In the genomic region with DNA sequence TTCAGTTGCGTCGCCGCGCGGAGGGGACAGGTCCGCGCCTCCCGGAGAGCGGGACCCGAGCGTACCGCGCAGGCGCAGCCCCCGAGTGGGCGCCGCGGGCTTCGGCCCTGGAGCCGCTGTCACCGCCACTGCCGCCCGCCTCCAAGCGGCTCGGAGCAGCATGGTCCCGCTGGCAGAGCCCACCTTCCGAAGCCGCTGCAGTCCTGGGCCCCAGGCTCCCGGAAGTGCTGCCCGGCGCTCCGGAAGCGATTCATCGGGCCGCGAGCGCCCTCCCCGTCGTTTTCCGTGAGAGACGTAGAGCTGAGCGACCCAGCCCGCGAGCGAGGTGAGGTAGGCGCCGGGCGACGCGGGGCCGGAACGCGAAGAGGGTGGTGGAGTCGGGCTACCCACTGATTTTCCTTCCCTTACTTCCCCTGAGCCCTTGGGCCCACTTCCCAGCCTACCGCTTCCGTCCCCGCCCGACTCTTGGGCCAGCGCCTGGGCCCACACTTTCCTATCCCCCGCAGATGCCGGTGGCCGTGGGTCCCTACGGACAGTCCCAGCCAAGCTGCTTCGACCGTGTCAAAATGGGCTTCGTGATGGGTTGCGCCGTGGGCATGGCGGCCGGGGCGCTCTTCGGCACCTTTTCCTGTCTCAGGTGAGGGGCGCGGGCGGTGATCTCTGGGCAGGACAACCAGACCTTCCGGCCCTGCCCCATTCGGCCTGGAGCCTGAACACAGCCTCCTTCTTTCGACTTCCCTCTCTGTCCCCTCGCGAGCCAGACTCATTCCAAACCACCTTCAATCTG, we compare ENCODE assay signal across 1 cellular context.
TF ChIP-seq lines count a peak whose summit lies in the region.

A gene (minus strand): TSS at position 226 of the 787 bp plus-strand sequence. CDS start 64 bp downstream, at position 162.
A gene (plus strand): TSS at position 279 of the 787 bp plus-strand sequence. CDS start 228 bp downstream, at position 507.

TF ChIP-seq in HCT116, 20 proteins besides CTCF, POLR2A, EP300 and RAD21 (continued from another document):
- TF ChIP-seq TCF7L2 (IDR thresholded peaks at IDR 0.05; ENCODE audit: borderline replicate concordance, extremely low read depth, insufficient read depth, insufficient read length) (peak; percentile 14), ZNF274 (IDR thresholded peaks at IDR 0.05; ENCODE audit: low read depth, low read length) (no peak), YY1 (IDR thresholded peaks at IDR 0.05; ENCODE audit: extremely low read depth, insufficient replicate concordance, low read depth, low read length) (peak; percentile 46), ELF1 (IDR thresholded peaks at IDR 0.05; ENCODE audit: borderline replicate concordance, low read depth) (peak; percentile 50), SIN3A (IDR thresholded peaks at IDR 0.05; ENCODE audit: low read depth) (peak; percentile 85), POLR2AphosphoS5 (IDR thresholded peaks at IDR 0.05; ENCODE audit: low read depth, low read length) (peak; percentile 85), SP1 (IDR thresholded peaks at IDR 0.05; ENCODE audit: low read depth) (no peak; the same call in 1 of the 2 replicates), EZH2 (IDR thresholded peaks at IDR 0.05) (no peak), EGR1 (IDR thresholded peaks at IDR 0.05; ENCODE audit: low read depth) (peak; percentile 40; the same call in 1 of the 2 replicates), CBX3 (IDR thresholded peaks at IDR 0.05; ENCODE audit: low read depth) (no peak), JUND (IDR thresholded peaks at IDR 0.05) (no peak), SRF (IDR thresholded peaks at IDR 0.05; ENCODE audit: low read depth) (0 out of 2 replicates have a peak, but pooled peaks have one; percentile 46), EZH2phosphoT487 (IDR thresholded peaks at IDR 0.05; ENCODE audit: borderline replicate concordance) (no peak), ZFX (IDR thresholded peaks at IDR 0.05) (peak; percentile 90)
- TF ChIP-seq, protein P1, sequence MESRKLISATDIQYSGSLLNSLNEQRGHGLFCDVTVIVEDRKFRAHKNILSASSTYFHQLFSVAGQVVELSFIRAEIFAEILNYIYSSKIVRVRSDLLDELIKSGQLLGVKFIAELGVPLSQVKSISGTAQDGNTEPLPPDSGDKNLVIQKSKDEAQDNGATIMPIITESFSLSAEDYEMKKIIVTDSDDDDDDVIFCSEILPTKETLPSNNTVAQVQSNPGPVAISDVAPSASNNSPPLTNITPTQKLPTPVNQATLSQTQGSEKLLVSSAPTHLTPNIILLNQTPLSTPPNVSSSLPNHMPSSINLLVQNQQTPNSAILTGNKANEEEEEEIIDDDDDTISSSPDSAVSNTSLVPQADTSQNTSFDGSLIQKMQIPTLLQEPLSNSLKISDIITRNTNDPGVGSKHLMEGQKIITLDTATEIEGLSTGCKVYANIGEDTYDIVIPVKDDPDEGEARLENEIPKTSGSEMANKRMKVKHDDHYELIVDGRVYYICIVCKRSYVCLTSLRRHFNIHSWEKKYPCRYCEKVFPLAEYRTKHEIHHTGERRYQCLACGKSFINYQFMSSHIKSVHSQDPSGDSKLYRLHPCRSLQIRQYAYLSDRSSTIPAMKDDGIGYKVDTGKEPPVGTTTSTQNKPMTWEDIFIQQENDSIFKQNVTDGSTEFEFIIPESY (IDR thresholded peaks at IDR 0.05; ENCODE audit: extremely low read depth, insufficient replicate concordance, low read length) = no peak
- TF ChIP-seq, protein P2, sequence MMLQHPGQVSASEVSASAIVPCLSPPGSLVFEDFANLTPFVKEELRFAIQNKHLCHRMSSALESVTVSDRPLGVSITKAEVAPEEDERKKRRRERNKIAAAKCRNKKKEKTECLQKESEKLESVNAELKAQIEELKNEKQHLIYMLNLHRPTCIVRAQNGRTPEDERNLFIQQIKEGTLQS (IDR thresholded peaks at IDR 0.05) = no peak
- TF ChIP-seq, protein P3, sequence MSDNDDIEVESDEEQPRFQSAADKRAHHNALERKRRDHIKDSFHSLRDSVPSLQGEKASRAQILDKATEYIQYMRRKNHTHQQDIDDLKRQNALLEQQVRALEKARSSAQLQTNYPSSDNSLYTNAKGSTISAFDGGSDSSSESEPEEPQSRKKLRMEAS (IDR thresholded peaks at IDR 0.05) = peak; percentile 80
